Comparison of ENCODE assay signal across 18 cellular contexts in genomic region chr11:125968363-125968762, GRCh38. TPM values are rescaled to one million over a fixed set of nuclear protein-coding genes. Genes with fewer than 3 reads are reported as not detected.
DNase-seq lines count a peak whose midpoint lies in the region; ATAC-seq, FAIRE-seq and TF ChIP-seq lines count a peak whose summit lies in the region.
"Had no signal": no experiment of that assay in that cellular context is flagged by ENCODE, and none has a peak within 500 bp of the region (broad histone marks: within the 10 kb centered on the region; RNA-seq: fewer than 3 reads in every experiment).

No MANE protein-coding gene starts in this region.

- H3K79me1 ChIP-seq in mesenchymal stem cell (replicated peaks; ENCODE audit: low read length, poor library complexity, severe bottlenecking) = no peaks in the 10 kb centered on the region

- peaks cover 7% of the 10 kb centered on the region for H3K36me3 Mint-ChIP-seq in endodermal cell (ENCODE audit: low read depth)

- H2BK5ac ChIP-seq in mesenchymal stem cell (ENCODE audit: low read depth, low read length, poor library complexity, severe bottlenecking) = no peak overlapping the region

- no peak for ATAC-seq in HG03097 (IDR thresholded peaks at IDR 0.05; ENCODE audit: low FRiP score, unreplicated experiment)
- ATAC-seq: right cardiac atrium had no signal

- no peak overlapping the region for H3K4ac ChIP-seq in mesenchymal stem cell (ENCODE audit: low read depth in 1 of 2, low read length in 2 of 2)

- H3K4me1 Mint-ChIP-seq in endodermal cell = no peaks in the 10 kb centered on the region

- H3K27ac ChIP-seq in mesenchymal stem cell (ENCODE audit: low read length, poor library complexity, severe bottlenecking) = no peak overlapping the region
- H3K27ac ChIP-seq in endodermal cell (ENCODE audit: low read depth, low read length) = no peak overlapping the region
- H3K27ac ChIP-seq: neutrophil, testis had no signal

- no peak overlapping the region for H3K18ac ChIP-seq in mesenchymal stem cell (ENCODE audit: low read depth in 1 of 2, low read length in 2 of 2)

- DNase-seq in HPDE6-E6E7 (ENCODE audit: extremely low spot score) (peak; percentile 22), OCI-M1 (lab: John Stamatoyannopoulos, UW) (peak; percentile 70), bronchial epithelial cell (ENCODE audit: low read depth) (peak; percentile 86), mesenchymal stem cell (peak; percentile 51), endodermal cell (no peak), NCI-H187 treated with DMSO at 0.1 percent for 48 hours (lab: John Stamatoyannopoulos, UW) (no peak)
- DNase-seq in effector CD4-positive, alpha-beta T cell = no peak
- DNase-seq: activated gamma-delta T cell treated with Interleukin-2 at 50 U/mL for 16 hours; Calu3; NCI-H2107; right cardiac atrium; RPMI8226; stimulated activated CD4-positive, alpha-beta T cell treated with anti-CD3 and anti-CD28 coated beads, Interleukin-2, amount 100 ng/mL, for 48 hours; testis had no signal

- H3K14ac ChIP-seq in mesenchymal stem cell (ENCODE audit: low read length in 2 of 2) = no peak overlapping the region

- H3K4me2 ChIP-seq in mesenchymal stem cell (ENCODE audit: low read length, poor library complexity, severe bottlenecking) = no peak overlapping the region

- H3K4me3 Mint-ChIP-seq in endodermal cell = no peak overlapping the region

- no peak overlapping the region for H4K8ac ChIP-seq in mesenchymal stem cell (ENCODE audit: low read length)

- no peak overlapping the region for H2AFZ ChIP-seq in mesenchymal stem cell (ENCODE audit: low read depth, low read length)

- H4K91ac ChIP-seq in mesenchymal stem cell (ENCODE audit: low read length) = no peak overlapping the region

- H3K36me3 ChIP-seq in bronchial epithelial cell (ENCODE audit: control insufficient read depth, insufficient read depth, low read length) (no peaks in the 10 kb centered on the region), mesenchymal stem cell (ENCODE audit: control insufficient read depth in 1 of 2, insufficient read depth in 2 of 2, low read depth in 1 of 2, low read length in 2 of 2) (peaks cover 0 to 91% of the 10 kb centered on the region in 2 experiments), endodermal cell (ENCODE audit: control insufficient read depth, insufficient read depth, low read length) (no peaks in the 10 kb centered on the region)
- H3K36me3 ChIP-seq: neutrophil had no signal

- no CpG with 5 or more reads among the region's 7 CpGs for WGBS in mesenchymal stem cell
- 95 to 96% methylated on average over 5 to 7 of the region's 7 CpGs for WGBS in endodermal cell (ENCODE audit: insufficient coverage in 1 of 2, insufficient read length in 1 of 2), 2 experiments

- no peak for FAIRE-seq in bronchial epithelial cell (lab: Jason Lieb, UNC)
- FAIRE-seq: H1 had no signal

- H3K4me1 ChIP-seq in mesenchymal stem cell (ENCODE audit: control insufficient read depth, insufficient read depth, low read depth, low read length) = no peaks in the 10 kb centered on the region
- no peaks in the 10 kb centered on the region for H3K4me1 ChIP-seq in endodermal cell (ENCODE audit: control insufficient read depth, insufficient read depth, low read length)
- H3K4me1 ChIP-seq: testis had no signal

- H3K23ac ChIP-seq in mesenchymal stem cell (ENCODE audit: low read length in 2 of 2) = no peak overlapping the region

- TF ChIP-seq CTCF in bronchial epithelial cell (IDR thresholded peaks at IDR 0.05; ENCODE audit: insufficient read depth, low read length, severe bottlenecking) = no peak
- no peak for TF ChIP-seq CTCF in endodermal cell (conservative IDR thresholded peaks at IDR 0.05)

- no peaks in the 10 kb centered on the region for H3K27me3 Mint-ChIP-seq in endodermal cell (ENCODE audit: insufficient read depth)

- no peak overlapping the region for H2AK5ac ChIP-seq in mesenchymal stem cell (ENCODE audit: low read length, severe bottlenecking)

- H3K27me3 ChIP-seq in bronchial epithelial cell (ENCODE audit: control insufficient read depth, insufficient read depth, low read length) = no peaks in the 10 kb centered on the region
- H3K27me3 ChIP-seq in mesenchymal stem cell (ENCODE audit: control insufficient read depth in 1 of 2, insufficient read depth in 1 of 2, low read length in 2 of 2) = no peaks in the 10 kb centered on the region
- H3K27me3 ChIP-seq in endodermal cell (ENCODE audit: control insufficient read depth, insufficient read depth, low read length, poor library complexity, severe bottlenecking) = no peaks in the 10 kb centered on the region
- H3K27me3 ChIP-seq: testis had no signal

- no peak overlapping the region for H3K9ac ChIP-seq in mesenchymal stem cell (ENCODE audit: low read length)
- no peak overlapping the region for H3K9ac ChIP-seq in endodermal cell (ENCODE audit: extremely low read depth, low read length, poor library complexity, severe bottlenecking)

- H3K4me3 ChIP-seq in bronchial epithelial cell (ENCODE audit: low read depth, low read length) (no peak overlapping the region), mesenchymal stem cell (ENCODE audit: insufficient read depth in 1 of 2, low read depth in 1 of 2, low read length in 2 of 2) (no peak overlapping the region), endodermal cell (ENCODE audit: low read length) (no peak overlapping the region)
- H3K4me3 ChIP-seq: testis had no signal

- H2BK15ac ChIP-seq in mesenchymal stem cell (ENCODE audit: low read depth, poor library complexity, severe bottlenecking) = no peak overlapping the region

- no peak overlapping the region for H2BK12ac ChIP-seq in mesenchymal stem cell (ENCODE audit: low read length in 2 of 2)

- peaks cover under 1% of the 10 kb centered on the region for H3K9me3 Mint-ChIP-seq in endodermal cell

- H3K9me3 ChIP-seq in mesenchymal stem cell (ENCODE audit: control insufficient read depth, low read length) (no peaks in the 10 kb centered on the region), endodermal cell (ENCODE audit: control insufficient read depth, low read length) (no peaks in the 10 kb centered on the region)
- H3K9me3 ChIP-seq: neutrophil, testis had no signal

- H2BK120ac ChIP-seq in mesenchymal stem cell (ENCODE audit: low read depth, low read length) = no peak overlapping the region

- H3K27ac Mint-ChIP-seq in endodermal cell = no peak overlapping the region

RNA-seq across cellular contexts. Expression of gene VSIG10L2, which starts 22.5 kb away (rescaled TPM):
- total RNA-seq in bronchial epithelial cell (0.38 TPM in 1 of 2 replicates, not detected in the other), endodermal cell (not detected)
- polyA plus RNA-seq in mesenchymal stem cell (2013, experiment 1 of 2) = not detected
- not detected for polyA plus RNA-seq in mesenchymal stem cell (2013, experiment 2 of 2)
- polyA plus RNA-seq in endodermal cell (2013, experiment 1 of 2) = not detected
- not detected for polyA plus RNA-seq in endodermal cell (2013, experiment 2 of 2)
- total RNA-seq: Calu3; H1; T-helper 2 cell treated with Interferon-gamma antibody and Interleukin-4, amounts not matched to agents 100 ng/mL and 5 ng/mL, for 36 hours; testis had no signal
- polyA plus RNA-seq: H1 had no signal

Comparison
In these comparisons a context has a peak if more than half of its experiments do, and no peak if none do; other contexts are left out.
1. DNase-seq: peak in HPDE6-E6E7 (single experiment), OCI-M1 (single experiment), bronchial epithelial cell (single experiment) and mesenchymal stem cell (single experiment); none in effector CD4-positive, alpha-beta T cell (single experiment), endodermal cell (single experiment) and NCI-H187 treated with DMSO at 0.1 percent for 48 hours (single experiment).